In the genomic region with DNA sequence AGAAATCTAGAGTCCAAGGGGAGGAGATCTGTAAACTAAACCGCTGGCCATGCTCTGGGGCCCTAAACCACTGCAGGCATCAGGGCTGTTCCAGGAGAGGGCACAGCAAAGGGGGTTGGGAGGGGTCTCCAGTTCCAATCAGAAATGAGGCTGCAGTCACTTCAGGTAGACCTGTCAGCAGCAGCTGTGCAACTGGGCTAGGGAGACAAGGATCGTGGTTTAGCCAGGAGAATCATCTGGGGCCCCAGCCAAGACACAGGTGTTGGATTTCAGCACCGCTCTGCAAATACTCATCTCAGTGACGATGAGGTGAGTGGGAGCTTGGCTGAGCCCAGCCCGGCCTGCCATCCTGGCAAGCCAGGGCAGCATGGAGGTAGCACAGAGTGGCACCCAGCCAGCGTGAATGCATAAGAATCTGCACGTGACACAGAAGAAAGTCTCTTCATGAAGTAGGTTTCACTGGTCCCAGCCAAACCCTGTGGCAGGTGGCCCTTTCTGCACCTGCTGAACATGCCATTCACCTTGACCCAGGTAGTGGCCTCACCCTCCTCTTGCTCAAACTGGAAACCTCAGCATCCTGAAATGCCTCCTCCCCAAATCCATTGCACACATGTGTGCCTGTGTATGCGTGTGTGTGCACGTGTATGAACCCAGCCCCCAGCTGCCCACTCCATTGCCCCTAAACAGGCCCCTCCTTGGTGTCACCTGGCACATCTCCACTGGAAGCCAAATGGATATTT, we compare ENCODE assay signal across 14 cellular contexts. TPM values are rescaled to one million over a fixed set of nuclear protein-coding genes. Genes with fewer than 3 reads are reported as not detected.
DNase-seq lines count a peak whose midpoint lies in the region; ATAC-seq and TF ChIP-seq lines count a peak whose summit lies in the region.
"Had no signal": no experiment of that assay in that cellular context is flagged by ENCODE, and none has a peak within 500 bp of the region (broad histone marks: within the 10 kb centered on the region; RNA-seq: fewer than 3 reads in every experiment).

No MANE protein-coding gene starts in this region.

- no peak overlapping the region for H3K4me3 Mint-ChIP-seq in activated naive CD8-positive, alpha-beta T cell treated with anti-CD3 and anti-CD28 coated beads, Interleukin-2, amount 10 ng/mL, durations not matched to agents 7 days and 5 days
- no peak overlapping the region for H3K4me3 Mint-ChIP-seq in activated naive CD8-positive, alpha-beta T cell treated with anti-CD3 and anti-CD28 coated beads for 36 hours
- H3K4me3 Mint-ChIP-seq: central memory CD8-positive, alpha-beta T cell; memory B cell; stimulated activated memory B cell treated with anti-CD40 and anti-IgM and Interleukin-4, amounts not matched to agents 10 μg/mL and 1 μg/mL and 100 μg/mL, for 72 hours had no signal

- H3K4me3 ChIP-seq in lower leg skin (ENCODE audit: low read depth, poor library complexity, severe bottlenecking): no peak overlapping the region
- H3K4me3 ChIP-seq in tibial artery: no peak overlapping the region

- H3K27ac ChIP-seq in tibial artery: no peak overlapping the region

- no peak for TF ChIP-seq POLR2A in lower leg skin (IDR thresholded peaks at IDR 0.05)

- no peak for ATAC-seq in activated naive CD8-positive, alpha-beta T cell treated with anti-CD3 and anti-CD28 coated beads, Interleukin-2, amount 10 ng/mL, durations not matched to agents 7 days and 5 days (ENCODE audit: low read depth)
- no peak for ATAC-seq in SK-N-SH treated with all-trans-retinoic acid at 6 μM for 48 hours
- ATAC-seq: stimulated activated memory B cell treated with anti-CD40 and anti-IgM and Interleukin-4, amounts not matched to agents 10 μg/mL and 1 μg/mL and 100 μg/mL, for 72 hours had no signal

- H3K9me3 Mint-ChIP-seq in activated naive CD8-positive, alpha-beta T cell treated with anti-CD3 and anti-CD28 coated beads, Interleukin-2, amount 10 ng/mL, durations not matched to agents 7 days and 5 days: no peaks in the 10 kb centered on the region
- no peaks in the 10 kb centered on the region for H3K9me3 Mint-ChIP-seq in activated naive CD8-positive, alpha-beta T cell treated with anti-CD3 and anti-CD28 coated beads for 36 hours
- H3K9me3 Mint-ChIP-seq: central memory CD8-positive, alpha-beta T cell; memory B cell; stimulated activated memory B cell treated with anti-CD40 and anti-IgM and Interleukin-4, amounts not matched to agents 10 μg/mL and 1 μg/mL and 100 μg/mL, for 72 hours had no signal

- no peaks in the 10 kb centered on the region for H3K36me3 Mint-ChIP-seq in activated naive CD8-positive, alpha-beta T cell treated with anti-CD3 and anti-CD28 coated beads, Interleukin-2, amount 10 ng/mL, durations not matched to agents 7 days and 5 days
- no peaks in the 10 kb centered on the region for H3K36me3 Mint-ChIP-seq in activated naive CD8-positive, alpha-beta T cell treated with anti-CD3 and anti-CD28 coated beads for 36 hours
- H3K36me3 Mint-ChIP-seq: memory B cell; stimulated activated memory B cell treated with anti-CD40 and anti-IgM and Interleukin-4, amounts not matched to agents 10 μg/mL and 1 μg/mL and 100 μg/mL, for 72 hours had no signal

- peak; percentile 28 for DNase-seq in activated naive CD8-positive, alpha-beta T cell treated with anti-CD3 and anti-CD28 coated beads, Interleukin-2, amount 10 ng/mL, durations not matched to agents 7 days and 5 days
- DNase-seq in activated naive CD8-positive, alpha-beta T cell treated with anti-CD3 and anti-CD28 coated beads for 36 hours: no peak
- peak; percentile 10 for DNase-seq in activated naive CD4-positive, alpha-beta T cell treated with anti-CD3 and anti-CD28 coated beads, Interleukin-2, amount 50 U/mL, for 16 hours
- DNase-seq in lower leg skin (ENCODE audit: low spot score in 2 of 2) (peak; percentile 58 to 94), tibial artery (peak; percentile 20 to 66), GM13977 (ENCODE audit: low spot score) (no peak)
- no peak for DNase-seq in stimulated activated naive CD4-positive, alpha-beta T cell treated with Interleukin-2 at 50 U/mL for 16 hours (lab: John Stamatoyannopoulos, UW)
- DNase-seq: AML-193, NCI-H226 had no signal

- H3K36me3 ChIP-seq in tibial artery: no peaks in the 10 kb centered on the region

- 57 to 60% methylated on average over 9 of the region's 9 CpGs for WGBS in lower leg skin, 2 donors

- POLR2A ChIA-PET in activated naive CD8-positive, alpha-beta T cell treated with anti-CD3 and anti-CD28 coated beads, Interleukin-2, amount 10 ng/mL, durations not matched to agents 7 days and 5 days (lab: Charles Lee): no interaction called here

- TF ChIP-seq CTCF in lower leg skin (IDR thresholded peaks at IDR 0.05) (no peak), tibial artery (IDR thresholded peaks at IDR 0.05) (no peak), GM13977 (IDR thresholded peaks at IDR 0.05; ENCODE audit: extremely low read depth, insufficient read depth, missing control alignments) (no peak)

- H3K27me3 Mint-ChIP-seq in activated naive CD8-positive, alpha-beta T cell treated with anti-CD3 and anti-CD28 coated beads, Interleukin-2, amount 10 ng/mL, durations not matched to agents 7 days and 5 days: peaks cover 18% of the 10 kb centered on the region
- H3K27me3 Mint-ChIP-seq in activated naive CD8-positive, alpha-beta T cell treated with anti-CD3 and anti-CD28 coated beads for 36 hours: peaks cover 21% of the 10 kb centered on the region
- H3K27me3 Mint-ChIP-seq: stimulated activated memory B cell treated with anti-CD40 and anti-IgM and Interleukin-4, amounts not matched to agents 10 μg/mL and 1 μg/mL and 100 μg/mL, for 72 hours had no signal

- no peaks in the 10 kb centered on the region for H3K27me3 ChIP-seq in tibial artery

- in situ Hi-C loops in GM13977 (cut with MboI; ENCODE audit: low pct_unique_long_range_greater_than_20kb, low sequenced_read_pairs, unreplicated experiment): no loop called here

- H3K4me1 Mint-ChIP-seq in activated naive CD8-positive, alpha-beta T cell treated with anti-CD3 and anti-CD28 coated beads, Interleukin-2, amount 10 ng/mL, durations not matched to agents 7 days and 5 days: no peaks in the 10 kb centered on the region
- no peaks in the 10 kb centered on the region for H3K4me1 Mint-ChIP-seq in activated naive CD8-positive, alpha-beta T cell treated with anti-CD3 and anti-CD28 coated beads for 36 hours
- H3K4me1 Mint-ChIP-seq: memory B cell; stimulated activated memory B cell treated with anti-CD40 and anti-IgM and Interleukin-4, amounts not matched to agents 10 μg/mL and 1 μg/mL and 100 μg/mL, for 72 hours had no signal

- H3K9me3 ChIP-seq in tibial artery: no peaks in the 10 kb centered on the region

- peaks cover 0 to 10% (median 4%) of the 10 kb centered on the region in 4 donors for H3K4me1 ChIP-seq in tibial artery

- intact Hi-C loops in lower leg skin (cut with DNase I; ENCODE audit: low total_unique reads) (no loop called here), tibial artery (cut with DNase I; ENCODE audit: low total_unique reads) (no loop called here)

- no peak overlapping the region for H3K27ac Mint-ChIP-seq in activated naive CD8-positive, alpha-beta T cell treated with anti-CD3 and anti-CD28 coated beads, Interleukin-2, amount 10 ng/mL, durations not matched to agents 7 days and 5 days
- H3K27ac Mint-ChIP-seq in activated naive CD8-positive, alpha-beta T cell treated with anti-CD3 and anti-CD28 coated beads for 36 hours: no peak overlapping the region
- H3K27ac Mint-ChIP-seq: memory B cell; stimulated activated memory B cell treated with anti-CD40 and anti-IgM and Interleukin-4, amounts not matched to agents 10 μg/mL and 1 μg/mL and 100 μg/mL, for 72 hours had no signal

TF ChIP-seq in SK-N-SH treated with all-trans-retinoic acid at 6 μM for 48 hours, 23 proteins besides CTCF, POLR2A, EP300 and RAD21:
- no peak for TF ChIP-seq CSDC2 (CRISPR knock-in tag; IDR thresholded peaks at IDR 0.05)

RNA-seq across cellular contexts. Expression of gene GPRIN2, which starts 9.7 kb away (rescaled TPM):
- total RNA-seq in activated naive CD8-positive, alpha-beta T cell treated with anti-CD3 and anti-CD28 coated beads, Interleukin-2, amount 10 ng/mL, durations not matched to agents 7 days and 5 days: not detected
- not detected for total RNA-seq in activated naive CD8-positive, alpha-beta T cell treated with anti-CD3 and anti-CD28 coated beads for 36 hours
- 100 to 1,000 TPM in 1 of 4 donors, 10 to 100 TPM in 3; 50.5 to 118 (median 61.8) TPM for total RNA-seq in lower leg skin
- total RNA-seq: fibroblast of villous mesenchyme had no signal

RNA-seq across cellular contexts. Expression of gene SYT15, which starts 32.2 kb away (rescaled TPM):
- 1 to 10 TPM; 1.1 to 1.4 TPM for total RNA-seq in activated naive CD8-positive, alpha-beta T cell treated with anti-CD3 and anti-CD28 coated beads, Interleukin-2, amount 10 ng/mL, durations not matched to agents 7 days and 5 days
- total RNA-seq in activated naive CD8-positive, alpha-beta T cell treated with anti-CD3 and anti-CD28 coated beads for 36 hours: under 1 TPM; 0.50 to 0.58 TPM
- total RNA-seq in lower leg skin: 1 to 10 TPM in 3 of 4 donors, under 1 TPM in 1; 0.55 to 4.1 (median 2.0) TPM

Comparison
In these comparisons a context has a peak if more than half of its experiments do, and no peak if none do; other contexts are left out.
1. DNase-seq: peak in activated naive CD8-positive, alpha-beta T cell treated with anti-CD3 and anti-CD28 coated beads, Interleukin-2, amount 10 ng/mL, durations not matched to agents 7 days and 5 days (single experiment), activated naive CD4-positive, alpha-beta T cell treated with anti-CD3 and anti-CD28 coated beads, Interleukin-2, amount 50 U/mL, for 16 hours (single experiment), lower leg skin (2 of 2) and tibial artery (2 of 2); none in activated naive CD8-positive, alpha-beta T cell treated with anti-CD3 and anti-CD28 coated beads for 36 hours (single experiment), GM13977 (single experiment) and stimulated activated naive CD4-positive, alpha-beta T cell treated with Interleukin-2 at 50 U/mL for 16 hours (single experiment).
2. RNA of gene GPRIN2, which starts 9.7 kb away (total RNA-seq): 50.5 to 118 TPM in lower leg skin; not detected in activated naive CD8-positive, alpha-beta T cell treated with anti-CD3 and anti-CD28 coated beads, Interleukin-2, amount 10 ng/mL, durations not matched to agents 7 days and 5 days and not detected in activated naive CD8-positive, alpha-beta T cell treated with anti-CD3 and anti-CD28 coated beads for 36 hours; every median in the first group is over 10 times any median in the second.